ENCODE assay signal across 13 cellular contexts in the genomic region with DNA sequence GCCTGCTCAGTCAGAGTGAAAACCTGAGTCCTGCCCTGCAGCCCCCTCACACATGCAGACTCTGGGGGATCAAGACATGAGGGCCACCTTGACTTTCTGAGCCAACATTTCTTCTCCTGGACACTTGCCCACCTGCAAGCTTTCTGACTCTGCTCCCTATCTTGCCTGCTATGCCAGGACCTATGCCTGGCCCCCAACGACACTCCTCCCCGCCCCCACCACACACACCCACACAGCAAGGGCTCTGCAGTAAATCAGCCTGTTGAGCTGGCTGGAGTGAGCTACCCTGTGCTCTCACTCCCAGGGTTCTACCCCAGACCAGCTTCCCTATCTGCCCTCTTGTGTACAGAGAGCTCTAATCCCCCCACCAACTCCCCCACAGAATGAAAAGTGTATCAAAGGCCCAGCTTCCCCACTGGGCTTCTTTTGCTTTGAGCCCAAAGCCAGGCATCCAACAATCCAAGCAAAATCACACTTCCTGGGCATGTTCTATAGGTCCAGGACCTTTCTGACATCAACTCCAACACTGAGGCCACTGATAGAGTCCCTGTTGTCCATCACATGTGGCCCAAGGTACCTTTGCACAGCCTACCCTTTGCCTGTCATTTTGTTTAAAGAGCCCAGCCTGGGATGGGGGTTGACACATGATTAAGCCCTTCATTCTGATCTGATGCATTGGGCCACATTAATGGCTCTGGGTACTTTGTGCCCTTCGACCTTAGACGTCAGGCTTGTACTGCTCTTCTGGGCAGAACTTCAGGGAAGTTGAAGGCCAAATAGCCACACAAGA. TPM values are rescaled to one million over a fixed set of nuclear protein-coding genes. Genes with fewer than 3 reads are reported as not detected.
A peak's percentile ranks its signal among the peaks of the same experiment; 100 is the strongest.
DNase-seq lines count a peak whose midpoint lies in the region; ATAC-seq and TF ChIP-seq lines count a peak whose summit lies in the region.
"Had no signal": no experiment of that assay in that cellular context is flagged by ENCODE, and none has a peak within 500 bp of the region (broad histone marks: within the 10 kb centered on the region; RNA-seq: fewer than 3 reads in every experiment).

No MANE protein-coding gene starts in this region.

- no peak for TF ChIP-seq CTCF in left lung (IDR thresholded peaks at IDR 0.05)

- H3K36me3 Mint-ChIP-seq in immature natural killer cell: peaks cover 0 to 3% (median 0%) of the 10 kb centered on the region in 3 donors
- H3K36me3 Mint-ChIP-seq: activated naive CD4-positive, alpha-beta T cell treated with anti-CD3 and anti-CD28 coated beads, Interleukin-2, amount 50 U/mL, for 24 hours had no signal

- H3K27ac ChIP-seq in GM23248 (peak overlapping the region; percentile 93), adipose tissue (ENCODE audit: low read depth, low read length) (peak overlapping the region; percentile 11), left lung (peak overlapping the region; percentile 54 to 68), skin epidermis (peak overlapping the region in 18 of 21 experiments; percentile 12 to 94 (median 76))

- DNase-seq in GM23248: peak; percentile 40
- DNase-seq in left lung: no peak
- DNase-seq in effector CD4-positive, alpha-beta T cell: no peak
- DNase-seq in immature natural killer cell: no peak
- no peak for DNase-seq in NCI-H2081 treated with DMSO at 0.1 percent for 48 hours (lab: John Stamatoyannopoulos, UW)
- DNase-seq: activated B cell treated with CpG ODN at 0.5 μM for 24 hours; NCI-H1092 treated with DMSO at 0.1 percent for 48 hours; stimulated activated CD4-positive, alpha-beta T cell treated with anti-CD3 and anti-CD28 coated beads, Interleukin-2, amount 100 ng/mL, for 48 hours had no signal

- H3K4me2 ChIP-seq in GM23248 (ENCODE audit: unreplicated experiment): peak overlapping the region; percentile 26

- H3K9me2 ChIP-seq in GM23248 (ENCODE audit: insufficient read depth): no peaks in the 10 kb centered on the region

- H3K4me1 ChIP-seq in GM23248 (ENCODE audit: insufficient read depth) (peaks cover 77% of the 10 kb centered on the region), left lung (peaks cover 21 to 22% of the 10 kb centered on the region in 2 donors)
- H3K4me1 ChIP-seq: HAP-1 had no signal

- H4K20me1 ChIP-seq in GM23248 (ENCODE audit: insufficient read depth): no peaks in the 10 kb centered on the region

- H2AFZ ChIP-seq in GM23248: no peak overlapping the region

- intact Hi-C loops in left lung (cut with DNase I): no loop called here

- peak overlapping the region; percentile 74 for H3K9ac ChIP-seq in GM23248

- H3K4me3 Mint-ChIP-seq in immature natural killer cell: no peak overlapping the region
- H3K4me3 Mint-ChIP-seq: activated B cell treated with CpG ODN at 0.5 μM for 24 hours; activated naive CD4-positive, alpha-beta T cell treated with anti-CD3 and anti-CD28 coated beads, Interleukin-2, amount 50 U/mL, for 24 hours had no signal

- H3K4me1 Mint-ChIP-seq in immature natural killer cell: no peaks in the 10 kb centered on the region
- H3K4me1 Mint-ChIP-seq: activated B cell treated with CpG ODN at 0.5 μM for 24 hours had no signal

- in situ Hi-C loops in GM23248 (cut with MboI): no loop called here

- no peaks in the 10 kb centered on the region for H3K27me3 Mint-ChIP-seq in immature natural killer cell (ENCODE audit: low read depth in 3 of 3)
- H3K27me3 Mint-ChIP-seq: activated B cell treated with CpG ODN at 0.5 μM for 24 hours; activated naive CD4-positive, alpha-beta T cell treated with anti-CD3 and anti-CD28 coated beads, Interleukin-2, amount 50 U/mL, for 24 hours had no signal

- H3K36me3 ChIP-seq in GM23248 (ENCODE audit: low read depth): peaks cover 22% of the 10 kb centered on the region; the same call in 1 of the 2 replicates
- H3K36me3 ChIP-seq in left lung: no peaks in the 10 kb centered on the region
- H3K36me3 ChIP-seq: HAP-1 had no signal

- ATAC-seq in left lung (no peak), HG02642 (IDR thresholded peaks at IDR 0.05; ENCODE audit: poor library complexity, unreplicated experiment) (no peak)

- WGBS in GM23248 (ENCODE audit: low coverage in 1 of 2, low lambda C conversion rate in 2 of 2, missing lambda C conversion rate in 2 of 2), 2 experiments: 42 to 51% methylated on average over 4 of the region's 4 CpGs
- WGBS in adipose tissue, 3 donors: 63 to 67% (median 65%) methylated on average over 4 of the region's 4 CpGs

- no peaks in the 10 kb centered on the region for H3K9me3 ChIP-seq in GM23248 (ENCODE audit: low read depth)
- no peaks in the 10 kb centered on the region for H3K9me3 ChIP-seq in left lung
- H3K9me3 ChIP-seq: HAP-1 had no signal

- no peaks in the 10 kb centered on the region for H3K9me3 Mint-ChIP-seq in immature natural killer cell
- H3K9me3 Mint-ChIP-seq: activated B cell treated with CpG ODN at 0.5 μM for 24 hours; activated naive CD4-positive, alpha-beta T cell treated with anti-CD3 and anti-CD28 coated beads, Interleukin-2, amount 50 U/mL, for 24 hours had no signal

- peaks cover 35% of the 10 kb centered on the region for H3F3A ChIP-seq in GM23248 (ENCODE audit: insufficient read depth)

- H3K27ac Mint-ChIP-seq in immature natural killer cell: peak overlapping the region in 1 of 6 donors; percentile 64
- H3K27ac Mint-ChIP-seq: activated B cell treated with CpG ODN at 0.5 μM for 24 hours; activated naive CD4-positive, alpha-beta T cell treated with anti-CD3 and anti-CD28 coated beads, Interleukin-2, amount 50 U/mL, for 24 hours had no signal

- H3K27me3 ChIP-seq in GM23248 (replicated peaks; ENCODE audit: insufficient read depth): no peaks in the 10 kb centered on the region
- no peaks in the 10 kb centered on the region for H3K27me3 ChIP-seq in left lung

- peaks cover 51% of the 10 kb centered on the region for H3K79me2 ChIP-seq in GM23248 (ENCODE audit: insufficient read depth)

- H3K4me3 ChIP-seq in GM23248 (no peak overlapping the region), left lung (no peak overlapping the region), skin epidermis (no peak overlapping the region)
- H3K4me3 ChIP-seq: HAP-1 had no signal

RNA-seq across cellular contexts. Expression of a gene that starts 7.2 kb away (rescaled TPM):
- total RNA-seq in GM23248 (2014; rRNA removed; shearing (Covaris generic)): 84.4 and 107 TPM in 2 replicates
- 153 and 156 TPM in 2 replicates for polyA plus RNA-seq in GM23248 (2016; fragmentation: Nextera tagmentation; extraction: Ambion mirVana)
- 10 to 100 TPM in 2 of 3 donors, 1 to 10 TPM in 1; 2.2 to 39.4 (median 17.5) TPM for polyA plus RNA-seq in adipose tissue
- 10 to 100 TPM in 1 of 2 donors, 1 to 10 TPM in 1; 7.7 to 13.5 TPM for total RNA-seq in left lung
- not detected for polyA plus RNA-seq in immature natural killer cell
- total RNA-seq: activated B cell treated with CpG ODN at 0.5 μM for 24 hours had no signal

RNA-seq across cellular contexts. Expression of a gene that starts 29.5 kb away (rescaled TPM):
- total RNA-seq in GM23248 (2014; rRNA removed; shearing (Covaris generic)): 26.0 and 26.3 TPM in 2 replicates
- polyA plus RNA-seq in GM23248 (2016; fragmentation: Nextera tagmentation; extraction: Ambion mirVana) (24.0 and 26.1 TPM in 2 replicates), adipose tissue (1 to 10 TPM in 2 of 3 donors, under 1 TPM in 1; 0.23 to 3.0 (median 2.0) TPM), immature natural killer cell (not detected)
- total RNA-seq in left lung: 10 to 100 TPM in 1 of 2 donors, 1 to 10 TPM in 1; 1.0 to 10.3 TPM
- total RNA-seq: activated B cell treated with CpG ODN at 0.5 μM for 24 hours had no signal

RNA-seq across cellular contexts. Expression of a gene that starts 37.1 kb away (rescaled TPM):
- total RNA-seq in GM23248 (2014; rRNA removed; shearing (Covaris generic)): 337 and 352 TPM in 2 replicates
- polyA plus RNA-seq in GM23248 (2016; fragmentation: Nextera tagmentation; extraction: Ambion mirVana) (353 and 374 TPM in 2 replicates), adipose tissue (10 to 100 TPM in 2 of 3 donors, 1 to 10 TPM in 1; 8.9 to 39.9 (median 18.4) TPM), immature natural killer cell (under 1 TPM in 2 of 3 donors, not detected in 1; 0.91 TPM)
- total RNA-seq in left lung: 10 to 100 TPM; 58.5 to 81.9 TPM

Comparison
In these comparisons a context has a peak if more than half of its experiments do, and no peak if none do; other contexts are left out.
1. H3K27ac ChIP-seq: peak in every context shown above with its lines; median percentile 93 in GM23248; 76 in skin epidermis; 61 in left lung; 11 in adipose tissue.